Comparison of ENCODE assay signal across 11 cellular contexts in the genomic region with DNA sequence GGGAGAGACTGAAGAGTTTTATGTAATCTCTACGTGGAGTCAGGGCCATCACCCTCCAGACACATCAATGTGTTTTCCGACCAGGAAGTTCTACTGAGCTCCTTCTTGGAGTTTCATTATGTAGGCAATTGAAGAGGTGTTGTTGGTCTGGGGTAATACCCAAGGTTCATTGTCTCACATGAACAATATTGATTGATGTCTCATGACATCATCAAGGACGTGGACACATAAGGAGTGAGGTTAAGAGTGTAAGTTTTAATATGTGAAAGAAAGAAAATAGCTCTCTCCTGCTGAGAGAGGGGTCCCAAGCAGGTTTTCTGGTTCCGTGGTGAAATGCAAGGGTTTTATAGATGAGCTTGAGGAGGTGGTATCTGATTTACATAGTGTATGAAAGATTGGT.
"Had no signal": no experiment of that assay in that cellular context is flagged by ENCODE, and none has a peak within 500 bp of the region (broad histone marks: within the 10 kb centered on the region; RNA-seq: fewer than 3 reads in every experiment).

No MANE protein-coding gene starts in this region.

- H2AFZ ChIP-seq: GM23248, GM23338 had no signal

- FAIRE-seq: H1, H54 had no signal

- ATAC-seq: GM23338, HCT116 had no signal

- H3K4me1 ChIP-seq: HAP-1 had no signal

- H3K4me1 Mint-ChIP-seq: GM23338 had no signal

- H3K4me3 Mint-ChIP-seq: GM23338, H9, HFFc6 had no signal

- H3K9me3 ChIP-seq: HAP-1 had no signal

- H3K4me2 ChIP-seq: GM23338 had no signal

- H3K9ac ChIP-seq: GM23248 had no signal

- H3K4me3 ChIP-seq: GM23248, GM23338, HAP-1 had no signal

- H3K27ac ChIP-seq: GM23248 had no signal

- H3K9me3 Mint-ChIP-seq: GM23338, H9 had no signal

- H3K27ac Mint-ChIP-seq: GM23338, H9, HFFc6 had no signal

- H3K36me3 ChIP-seq: HAP-1 had no signal

- DNase-seq: GM23248, GOT3, H7, H9, HCEC 1CT, HFFc6 had no signal
